17 cellular contexts compared by ENCODE assay signal in the genomic region with DNA sequence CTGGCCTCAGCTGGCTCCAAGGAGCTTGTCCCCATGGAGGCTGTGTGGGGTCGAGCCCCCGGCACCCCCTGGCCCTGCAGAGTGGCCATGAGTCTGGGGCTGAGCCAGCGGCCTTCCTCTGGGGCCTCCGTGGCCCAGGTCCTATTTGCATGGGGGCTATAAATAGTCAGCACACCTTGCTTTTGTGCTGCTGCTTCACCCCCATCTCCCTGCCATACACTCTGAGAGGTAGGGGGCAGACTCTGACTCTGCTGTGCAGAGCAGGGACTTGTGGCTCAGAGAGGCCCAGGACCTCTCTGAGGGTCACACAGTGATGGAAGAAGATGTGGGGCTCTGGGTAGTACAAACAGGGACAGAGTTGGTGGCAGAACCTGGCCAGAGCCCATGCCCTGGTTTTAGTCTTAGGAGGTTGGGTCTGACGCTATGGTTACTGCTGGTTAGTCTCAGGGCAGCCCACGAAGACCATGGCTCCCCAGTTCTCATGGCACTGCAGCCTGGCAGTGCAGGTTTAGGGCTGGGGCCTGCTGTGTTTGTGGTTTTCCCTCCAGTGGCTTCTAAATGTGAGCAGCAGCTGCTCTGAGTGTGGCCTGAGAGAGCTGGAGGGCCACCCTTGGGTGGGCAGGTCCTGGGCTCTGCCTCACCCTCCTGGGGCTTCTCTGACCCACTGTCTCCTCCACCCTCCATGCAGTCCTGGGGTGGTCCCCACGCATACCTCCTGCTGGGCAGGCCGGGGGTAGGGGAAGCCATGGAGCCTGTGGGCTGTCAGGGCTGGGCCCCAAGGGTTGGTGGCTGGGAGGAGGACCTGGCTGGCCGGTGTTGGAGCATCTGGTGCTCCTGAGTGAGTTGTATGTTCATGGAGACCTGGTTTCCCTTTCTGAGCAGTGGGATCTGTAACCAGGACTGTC. TPM values are rescaled to one million over a fixed set of nuclear protein-coding genes. Genes with fewer than 3 reads are reported as not detected.
DNase-seq lines count a peak whose midpoint lies in the region; ATAC-seq, FAIRE-seq and TF ChIP-seq lines count a peak whose summit lies in the region.
"Had no signal": no experiment of that assay in that cellular context is flagged by ENCODE, and none has a peak within 500 bp of the region (broad histone marks: within the 10 kb centered on the region; RNA-seq: fewer than 3 reads in every experiment).

No MANE protein-coding gene starts in this region.

- H3K36me3 ChIP-seq in HepG2 (replicated peaks in 1 of 2; ENCODE audit: control insufficient read depth in 1 of 2, insufficient read depth in 2 of 2, low read length in 2 of 2): peaks cover 6 to 29% of the 10 kb centered on the region in 2 experiments; a peak in 4 of 5 replicates
- peaks cover 0 to 4% (median under 1%) of the 10 kb centered on the region in 4 donors for H3K36me3 ChIP-seq in right lobe of liver
- H3K36me3 ChIP-seq: HAP-1 had no signal

- TF ChIP-seq POLR2A in HepG2 (IDR thresholded peaks at IDR 0.05; ENCODE audit: insufficient read depth in 1 of 2, low read depth in 2 of 2, low read length in 2 of 2): no peak
- TF ChIP-seq POLR2A in right lobe of liver (IDR thresholded peaks at IDR 0.05): no peak

- peak overlapping the region; percentile 58 for H3K27ac Mint-ChIP-seq in HFFc6

- WGBS in HepG2 (ENCODE audit: low lambda C conversion rate): 67% methylated on average over 1 of the region's 9 CpGs
- 79% methylated on average over 3 of the region's 9 CpGs for WGBS in right lobe of liver (ENCODE audit: insufficient coverage, low coverage, low lambda C conversion rate, missing lambda C conversion rate)

- no peak overlapping the region for H3K4me3 Mint-ChIP-seq in HFFc6

- no peaks in the 10 kb centered on the region for H3K9me3 Mint-ChIP-seq in HFFc6

- TF ChIP-seq RAD21 in HepG2 (CRISPR knock-in tag; IDR thresholded peaks at IDR 0.05): no peak

- H3K4me1 Mint-ChIP-seq in HFFc6 (ENCODE audit: low read depth): peaks cover 25% of the 10 kb centered on the region

- H3K27me3 ChIP-seq in HepG2 (ENCODE audit: control insufficient read depth in 1 of 2, insufficient read depth in 2 of 2, low read length in 2 of 2): no peaks in the 10 kb centered on the region
- H3K27me3 ChIP-seq in right lobe of liver: no peaks in the 10 kb centered on the region
- no peaks in the 10 kb centered on the region for H3K27me3 ChIP-seq in HL-60 (ENCODE audit: insufficient read depth, poor library complexity, severe bottlenecking)
- H3K27me3 ChIP-seq: adrenal gland had no signal

- H3K4me1 ChIP-seq in HepG2 (ENCODE audit: insufficient read depth, low read length) (peaks cover 32% of the 10 kb centered on the region), right lobe of liver (no peaks in the 10 kb centered on the region)
- H3K4me1 ChIP-seq: HAP-1 had no signal

- no peak overlapping the region for H3K9ac ChIP-seq in HepG2 (ENCODE audit: insufficient read depth, low read depth, low read length)

- CTCF ChIA-PET in HepG2 (lab: Yijun Ruan, JAX; ENCODE audit: low intra/inter-chr PET ratio, low total read pairs): no interaction called here

- H3K9me3 ChIP-seq in HepG2 (ENCODE audit: low read length) (no peaks in the 10 kb centered on the region), right lobe of liver (no peaks in the 10 kb centered on the region)
- H3K9me3 ChIP-seq: adrenal gland, HAP-1 had no signal

- H3K4me3 ChIP-seq in HepG2 (replicated peaks in 1 of 3; ENCODE audit: insufficient read depth in 1 of 3, low read depth in 2 of 3, low read length in 3 of 3) (no peak overlapping the region), right lobe of liver (no peak overlapping the region), HL-60 (replicated peaks; ENCODE audit: insufficient read depth, low read length) (no peak overlapping the region)
- H3K4me3 ChIP-seq: adrenal gland, HAP-1 had no signal

- in situ Hi-C loops in HepG2 (cut with HindIII; ENCODE audit: extremely low pct_ligation_motif_present, low pct_unique_long_range_greater_than_20kb): no loop called here

- intact Hi-C loops in HepG2 (cut with micrococcal nuclease; ENCODE audit: unreplicated experiment): loop anchor here (5.0 kb wide), 1 partner anchor 42 kb away; the partner anchor contains the start of gene RFT1
- intact Hi-C loops in right lobe of liver (cut with DNase I): no loop called here

- FAIRE-seq in HepG2 (lab: Jason Lieb, UNC): no peak

- POLR2A ChIA-PET in HepG2 (lab: Yijun Ruan, JAX): no interaction called here

- no TSS peak for BruUV-seq in HepG2 (replicated peaks; lab: Mats Ljungman, UMichigan)

- no peaks in the 10 kb centered on the region for H4K20me1 ChIP-seq in HepG2 (ENCODE audit: insufficient read depth, low read length)

- no peaks in the 10 kb centered on the region; the same call in 1 of the 2 replicates for H3K36me3 Mint-ChIP-seq in HFFc6 (ENCODE audit: low read depth)

- H3K79me2 ChIP-seq in HepG2 (ENCODE audit: insufficient read depth, low read length): peaks cover 8% of the 10 kb centered on the region

- H3K27me3 Mint-ChIP-seq in HFFc6 (ENCODE audit: insufficient read depth): peaks cover 1% of the 10 kb centered on the region; the same call in 1 of the 2 replicates

- no peak for TF ChIP-seq EP300 in HepG2 (IDR thresholded peaks at IDR 0.05; ENCODE audit: low read depth in 2 of 2, low read length in 2 of 2)
- TF ChIP-seq EP300 in HepG2 (CRISPR knock-in tag; IDR thresholded peaks at IDR 0.05; ENCODE audit: borderline replicate concordance): no peak

- DNase-seq in HepG2 (ENCODE audit: low spot score) (no peak), right lobe of liver (no peak), HFFc6 (no peak), HL-60 (ENCODE audit: low read depth in 1 of 2, low spot score in 1 of 2) (no peak), caudate nucleus (lab: John Stamatoyannopoulos, UW) (no peak), Ammon's horn (ENCODE audit: low spot score) (no peak), globus pallidus (ENCODE audit: low spot score) (no peak), NOMO-1 (lab: John Stamatoyannopoulos, UW; ENCODE audit: unreplicated experiment in 2 of 2) (no peak)
- DNase-seq: 8988T; adrenal gland; DMS79; hippocampal formation; Kasumi-1; NCI-H510A; stimulated activated CD8-positive, alpha-beta memory T cell treated with anti-CD3 and anti-CD28 coated beads, Interleukin-4, amount 100 ng/mL, for 48 hours had no signal

- TF ChIP-seq CTCF in HepG2 (CRISPR knock-in tag; IDR thresholded peaks at IDR 0.05) (no peak), right lobe of liver (IDR thresholded peaks at IDR 0.05) (no peak), HFFc6 (IDR thresholded peaks at IDR 0.05) (no peak), HL-60 (IDR thresholded peaks at IDR 0.05; ENCODE audit: insufficient read depth, low read length) (no peak)

- H3K27ac ChIP-seq in HepG2 (ENCODE audit: extremely low read length, insufficient read depth, low read length) (no peak overlapping the region), right lobe of liver (no peak overlapping the region), HL-60 (replicated peaks) (peak overlapping the region; percentile 34), caudate nucleus (ENCODE audit: low read depth, low read length) (no peak overlapping the region)

- ATAC-seq in HepG2 (no peak), right lobe of liver (no peak)
- ATAC-seq: SK-N-SH treated with all-trans-retinoic acid at 6 μM for 48 hours had no signal

- H2AFZ ChIP-seq in HepG2 (ENCODE audit: low read length): no peak overlapping the region

- H3K4me2 ChIP-seq in HepG2 (ENCODE audit: low read depth, low read length): no peak overlapping the region

RNA-seq across cellular contexts. Expression of gene PRKCD, which starts 13.6 kb away (rescaled TPM):
- total RNA-seq in HepG2 (2016; rRNA removed; fragmentation: Illumina TruSeq; extraction: Trizol) (1.6 and 4.3 TPM in 2 replicates), right lobe of liver (1 to 10 TPM; 3.5 to 8.3 (median 5.1) TPM)
- total RNA-seq in HepG2 (2016; cell fraction: cytosol; rRNA removed; fragmentation: Illumina TruSeq; extraction: Trizol; ENCODE audit: low read depth): 0.79 and 1.0 TPM in 2 replicates
- 1.7 and 3.8 TPM in 2 replicates for total RNA-seq in HepG2 (2016; cell fraction: insoluble cytoplasmic fraction; rRNA removed; fragmentation: Illumina TruSeq; extraction: Trizol)
- total RNA-seq in HepG2 (2016; cell fraction: membrane; rRNA removed; fragmentation: Illumina TruSeq; extraction: Trizol): 2.3 and 2.6 TPM in 2 replicates
- total RNA-seq in HepG2 (2016; cell fraction: nucleus; rRNA removed; fragmentation: Illumina TruSeq; extraction: Trizol): 4.3 and 4.4 TPM in 2 replicates
- polyA plus RNA-seq in HepG2 (2011; rRNA removed): 40.7 and 47.7 TPM in 2 replicates
- polyA plus RNA-seq in HepG2 (2011; cell fraction: cytosol; rRNA removed): 43.8 and 46.4 TPM in 2 replicates
- 49.0 and 56.6 TPM in 2 replicates for polyA plus RNA-seq in HepG2 (2011; cell fraction: nucleus; rRNA removed)
- polyA plus RNA-seq in HepG2 (2012): 26.9 and 29.1 TPM in 2 replicates
- 4.3 and 5.2 TPM in 2 replicates for polyA plus RNA-seq in HepG2 (2016; cell fraction: cytosol; fragmentation: Illumina TruSeq; extraction: Trizol; ENCODE audit: low read depth)
- 19.3 and 22.7 TPM in 2 replicates for polyA plus RNA-seq in HepG2 (2016; cell fraction: insoluble cytoplasmic fraction; fragmentation: Illumina TruSeq; extraction: Trizol; ENCODE audit: low read depth)
- 3.2 and 3.3 TPM in 2 replicates for polyA plus RNA-seq in HepG2 (2016; cell fraction: membrane; fragmentation: Illumina TruSeq; extraction: Trizol; ENCODE audit: low read depth)
- 26.1 and 26.5 TPM in 2 replicates for polyA plus RNA-seq in HepG2 (2016; cell fraction: nucleus; fragmentation: Illumina TruSeq; extraction: Trizol; ENCODE audit: insufficient read depth, low read depth)
- 30.4 and 51.6 TPM in 2 replicates for polyA minus RNA-seq in HepG2 (2011; rRNA and poly(A)+ RNA removed; ENCODE audit: low replicate concordance)
- 17.5 and 20.8 TPM in 2 replicates for polyA minus RNA-seq in HepG2 (2011; cell fraction: cytosol; rRNA and poly(A)+ RNA removed)
- 17.8 and 23.6 TPM in 2 replicates for polyA minus RNA-seq in HepG2 (2011; cell fraction: nucleus; rRNA and poly(A)+ RNA removed)
- 10 to 100 TPM; 15.5 to 21.9 (median 20.0) TPM for total RNA-seq in HFFc6 (2021; fragmentation: NEBNext Ultra II Directional; extraction: Animal tissue kit (Norgen Biotek cat#: 25700))

RNA-seq across cellular contexts. Expression of gene RFT1, which starts 44.4 kb away (rescaled TPM):
- total RNA-seq in HepG2 (2016; rRNA removed; fragmentation: Illumina TruSeq; extraction: Trizol) (25.7 and 37.0 TPM in 2 replicates), right lobe of liver (10 to 100 TPM in 4 of 6 experiments, 1 to 10 TPM in 2; 9.3 to 12.4 (median 10.4) TPM)
- total RNA-seq in HepG2 (2016; cell fraction: cytosol; rRNA removed; fragmentation: Illumina TruSeq; extraction: Trizol; ENCODE audit: low read depth): 4.3 and 5.1 TPM in 2 replicates
- total RNA-seq in HepG2 (2016; cell fraction: insoluble cytoplasmic fraction; rRNA removed; fragmentation: Illumina TruSeq; extraction: Trizol): 25.2 and 37.3 TPM in 2 replicates
- 14.7 and 16.2 TPM in 2 replicates for total RNA-seq in HepG2 (2016; cell fraction: membrane; rRNA removed; fragmentation: Illumina TruSeq; extraction: Trizol)
- 30.4 and 35.0 TPM in 2 replicates for total RNA-seq in HepG2 (2016; cell fraction: nucleus; rRNA removed; fragmentation: Illumina TruSeq; extraction: Trizol)
- 21.0 and 23.2 TPM in 2 replicates for polyA plus RNA-seq in HepG2 (2011; rRNA removed)
- 21.9 and 27.5 TPM in 2 replicates for polyA plus RNA-seq in HepG2 (2011; cell fraction: cytosol; rRNA removed)
- 11.4 TPM in 2 replicates for polyA plus RNA-seq in HepG2 (2011; cell fraction: nucleus; rRNA removed)
- 13.7 and 19.5 TPM in 2 replicates for polyA plus RNA-seq in HepG2 (2012)
- 5.2 and 6.1 TPM in 2 replicates for polyA plus RNA-seq in HepG2 (2016; cell fraction: cytosol; fragmentation: Illumina TruSeq; extraction: Trizol; ENCODE audit: low read depth)
- 20.1 and 21.3 TPM in 2 replicates for polyA plus RNA-seq in HepG2 (2016; cell fraction: insoluble cytoplasmic fraction; fragmentation: Illumina TruSeq; extraction: Trizol; ENCODE audit: low read depth)
- 10.2 and 12.2 TPM in 2 replicates for polyA plus RNA-seq in HepG2 (2016; cell fraction: membrane; fragmentation: Illumina TruSeq; extraction: Trizol; ENCODE audit: low read depth)
- polyA plus RNA-seq in HepG2 (2016; cell fraction: nucleus; fragmentation: Illumina TruSeq; extraction: Trizol; ENCODE audit: insufficient read depth, low read depth): 32.4 and 36.2 TPM in 2 replicates
- 79.7 and 80.7 TPM in 2 replicates for polyA minus RNA-seq in HepG2 (2011; rRNA and poly(A)+ RNA removed; ENCODE audit: low replicate concordance)
- 17.0 and 17.7 TPM in 2 replicates for polyA minus RNA-seq in HepG2 (2011; cell fraction: cytosol; rRNA and poly(A)+ RNA removed)
- polyA minus RNA-seq in HepG2 (2011; cell fraction: nucleus; rRNA and poly(A)+ RNA removed): 15.6 and 15.8 TPM in 2 replicates
- total RNA-seq in HFFc6 (2021; fragmentation: NEBNext Ultra II Directional; extraction: Animal tissue kit (Norgen Biotek cat#: 25700)): 10 to 100 TPM; 32.9 to 39.6 (median 34.7) TPM
